Comparison of ENCODE assay signal across 16 cellular contexts in the genomic region with DNA sequence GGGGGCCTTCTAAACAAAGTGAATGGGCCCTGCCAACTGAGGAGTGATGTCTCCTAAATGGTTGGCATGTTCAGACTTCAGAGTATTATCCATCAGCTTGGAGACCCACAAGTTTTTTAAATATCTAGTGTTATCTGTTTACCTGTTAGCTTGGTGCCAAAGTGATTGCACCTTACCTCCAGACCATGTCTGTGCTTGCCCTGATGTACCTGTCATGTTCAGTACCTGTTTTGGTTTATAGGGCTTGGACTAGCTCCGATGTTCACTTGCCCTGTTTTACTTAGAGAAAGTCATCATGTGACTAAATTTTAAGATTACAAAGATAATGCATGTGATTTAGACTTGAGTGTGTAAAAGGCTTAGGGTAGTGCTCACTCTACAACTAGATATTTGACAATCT.
DNase-seq lines count a peak whose midpoint lies in the region; ATAC-seq and TF ChIP-seq lines count a peak whose summit lies in the region.
"Had no signal": no experiment of that assay in that cellular context is flagged by ENCODE, and none has a peak within 500 bp of the region (broad histone marks: within the 10 kb centered on the region; RNA-seq: fewer than 3 reads in every experiment).

No MANE protein-coding gene starts in this region.

- ATAC-seq in HG03460 (IDR thresholded peaks at IDR 0.05; ENCODE audit: unreplicated experiment), result no peak
- ATAC-seq: HepG2 had no signal

- no peak for TF ChIP-seq CTCF in VCaP (conservative IDR thresholded peaks at IDR 0.05)
- TF ChIP-seq CTCF in epithelial cell of esophagus (IDR thresholded peaks at IDR 0.05; ENCODE audit: insufficient read depth, low read depth, low read length, missing control alignments), result no peak

- H3K36me3 ChIP-seq in CD8-positive, alpha-beta memory T cell (ENCODE audit: insufficient read depth, low read length), result no peaks in the 10 kb centered on the region
- H3K36me3 ChIP-seq: BLaER1 treated with 17β-estradiol and CSF1 and Interleukin-3, amounts not matched to agents 10 nM and 100 nM had no signal

- no peak overlapping the region for H3K4me3 Mint-ChIP-seq in CD8-positive, alpha-beta memory T cell
- H3K4me3 Mint-ChIP-seq: CD4-positive, CD25-positive, alpha-beta regulatory T cell; HFFc6 had no signal

- H3K4me3 ChIP-seq in epithelial cell of esophagus (ENCODE audit: low read length), result no peak overlapping the region
- H3K4me3 ChIP-seq in CD8-positive, alpha-beta memory T cell (ENCODE audit: low read length), result no peak overlapping the region
- H3K4me3 ChIP-seq: BLaER1 treated with 17β-estradiol and CSF1 and Interleukin-3, amounts not matched to agents 10 nM and 100 nM had no signal

- H3K4me1 Mint-ChIP-seq in CD8-positive, alpha-beta memory T cell, result peaks cover under 1 to 9% (median 3%) of the 10 kb centered on the region in 3 donors

- H3K9me3 ChIP-seq in CD8-positive, alpha-beta memory T cell (ENCODE audit: low read length), result no peaks in the 10 kb centered on the region
- H3K9me3 ChIP-seq: BLaER1 treated with 17β-estradiol and CSF1 and Interleukin-3, amounts not matched to agents 10 nM and 100 nM had no signal

- no peaks in the 10 kb centered on the region for H3K9me3 Mint-ChIP-seq in CD8-positive, alpha-beta memory T cell
- H3K9me3 Mint-ChIP-seq: HFFc6 had no signal

- H3K27ac ChIP-seq in VCaP, result 0 out of 2 replicates have a peak overlapping the region, but pooled peaks have one; percentile 66
- no peak overlapping the region for H3K27ac ChIP-seq in CD8-positive, alpha-beta memory T cell (ENCODE audit: low read depth, low read length)
- H3K27ac ChIP-seq: BLaER1 treated with 17β-estradiol and CSF1 and Interleukin-3, amounts not matched to agents 10 nM and 100 nM had no signal

- DNase-seq in NCI-H2171 treated with DMSO at 0.1 percent for 48 hours (lab: John Stamatoyannopoulos, UW) (peak; percentile 2), NCI-H2171 (lab: John Stamatoyannopoulos, UW) (no peak), epithelial cell of esophagus (ENCODE audit: low read depth) (peak; percentile 54)
- no peak for DNase-seq in CD8-positive, alpha-beta memory T cell
- DNase-seq in activated CD4-positive, alpha-beta T cell treated with anti-CD3 and anti-CD28 coated beads, Interleukin-2, amount 50 U/mL, for 1 hour, result no peak
- DNase-seq: 8988T; ACHN; Calu3; CD4-positive, CD25-positive, alpha-beta regulatory T cell; DMS 273 treated with DMSO at 0.1 percent for 48 hours; HCEC 1CT; HFFc6 had no signal

- no peaks in the 10 kb centered on the region for H3K27me3 ChIP-seq in CD8-positive, alpha-beta memory T cell (ENCODE audit: insufficient read depth, low read length, poor library complexity, severe bottlenecking)
- H3K27me3 ChIP-seq: BLaER1 treated with 17β-estradiol and CSF1 and Interleukin-3, amounts not matched to agents 10 nM and 100 nM had no signal

- CTCF ChIA-PET in CD8-positive, alpha-beta memory T cell (lab: Charles Lee), result no interaction called here

- POLR2A ChIA-PET in CD8-positive, alpha-beta memory T cell (lab: Charles Lee), result no interaction called here

- no peak overlapping the region for H3K27ac Mint-ChIP-seq in CD8-positive, alpha-beta memory T cell
- H3K27ac Mint-ChIP-seq: CD4-positive, CD25-positive, alpha-beta regulatory T cell; HFFc6 had no signal

- H3K36me3 Mint-ChIP-seq in CD8-positive, alpha-beta memory T cell, result peaks cover 0 to 8% (median 0%) of the 10 kb centered on the region in 3 donors

- H3K27me3 Mint-ChIP-seq in CD8-positive, alpha-beta memory T cell, result peaks cover 0 to 2% of the 10 kb centered on the region in 2 donors
- H3K27me3 Mint-ChIP-seq: CD4-positive, CD25-positive, alpha-beta regulatory T cell had no signal

- no peaks in the 10 kb centered on the region for H3K4me1 ChIP-seq in CD8-positive, alpha-beta memory T cell (ENCODE audit: insufficient read depth, low read length)
- H3K4me1 ChIP-seq: BLaER1 treated with 17β-estradiol and CSF1 and Interleukin-3, amounts not matched to agents 10 nM and 100 nM had no signal

Comparison
In these comparisons a context has a peak if more than half of its experiments do, and no peak if none do; other contexts are left out.
1. DNase-seq: peak in NCI-H2171 treated with DMSO at 0.1 percent for 48 hours (single experiment) and epithelial cell of esophagus (single experiment); none in NCI-H2171 (single experiment), CD8-positive, alpha-beta memory T cell (0 of 5) and activated CD4-positive, alpha-beta T cell treated with anti-CD3 and anti-CD28 coated beads, Interleukin-2, amount 50 U/mL, for 1 hour (single experiment).